22 cellular contexts compared by ENCODE assay signal in genomic region chr12:108577458-108577857, GRCh38. TPM values are rescaled to one million over a fixed set of nuclear protein-coding genes. Genes with fewer than 3 reads are reported as not detected.
DNase-seq lines count a peak whose midpoint lies in the region; ATAC-seq, FAIRE-seq and TF ChIP-seq lines count a peak whose summit lies in the region.
"Had no signal": no experiment of that assay in that cellular context is flagged by ENCODE, and none has a peak within 500 bp of the region (broad histone marks: within the 10 kb centered on the region; RNA-seq: fewer than 3 reads in every experiment).

No MANE protein-coding gene starts in this region.

- peaks cover 9% of the 10 kb centered on the region for H3K9me3 Mint-ChIP-seq in activated naive CD8-positive, alpha-beta T cell treated with anti-CD3 and anti-CD28 coated beads, Interleukin-2, amount 50 U/mL, for 24 hours
- H3K9me3 Mint-ChIP-seq in naive thymus-derived CD4-positive, alpha-beta T cell, result peaks cover 0 to 17% (median 0%) of the 10 kb centered on the region in 11 donors

- ATAC-seq in HepG2 (no peak), right lobe of liver (no peak), GM18517 (IDR thresholded peaks at IDR 0.05; ENCODE audit: unreplicated experiment) (no peak), GM21723 (IDR thresholded peaks at IDR 0.05; ENCODE audit: unreplicated experiment) (no peak)
- no peak for ATAC-seq in activated naive CD8-positive, alpha-beta T cell treated with anti-CD3 and anti-CD28 coated beads, Interleukin-2, amount 50 U/mL, for 24 hours
- no peak for ATAC-seq in naive thymus-derived CD4-positive, alpha-beta T cell
- ATAC-seq: A549, GM12878, K562 had no signal

- H3K36me3 Mint-ChIP-seq in activated naive CD8-positive, alpha-beta T cell treated with anti-CD3 and anti-CD28 coated beads, Interleukin-2, amount 50 U/mL, for 24 hours (ENCODE audit: low read depth), result no peaks in the 10 kb centered on the region
- peaks cover 0 to 11% (median 0%) of the 10 kb centered on the region in 5 donors for H3K36me3 Mint-ChIP-seq in naive thymus-derived CD4-positive, alpha-beta T cell
- H3K36me3 Mint-ChIP-seq: CD4-positive, alpha-beta memory T cell had no signal

- intact Hi-C loops in HepG2 (cut with micrococcal nuclease; ENCODE audit: unreplicated experiment), result no loop called here
- intact Hi-C loops in right lobe of liver (cut with DNase I), result loop anchor here in 1 of 2 donors (5.0 kb wide), 1 partner anchor 35 kb away; no protein-coding TSS in a partner anchor
- intact Hi-C loops in naive thymus-derived CD4-positive, alpha-beta T cell (cut with micrococcal nuclease), result no loop called here

- TF ChIP-seq EP300 in HepG2 (IDR thresholded peaks at IDR 0.05; ENCODE audit: low read depth in 2 of 2, low read length in 2 of 2) (no peak), HepG2 (CRISPR knock-in tag; IDR thresholded peaks at IDR 0.05; ENCODE audit: borderline replicate concordance) (no peak)

- no peak for TF ChIP-seq POLR2A in HepG2 (IDR thresholded peaks at IDR 0.05; ENCODE audit: insufficient read depth in 1 of 2, low read depth in 2 of 2, low read length in 2 of 2)
- no peak for TF ChIP-seq POLR2A in right lobe of liver (IDR thresholded peaks at IDR 0.05)

- H3K4me1 ChIP-seq in HepG2 (ENCODE audit: insufficient read depth, low read length), result no peaks in the 10 kb centered on the region
- no peaks in the 10 kb centered on the region for H3K4me1 ChIP-seq in right lobe of liver
- H3K4me1 ChIP-seq in naive thymus-derived CD4-positive, alpha-beta T cell (ENCODE audit: control insufficient read depth in 2 of 2, insufficient read depth in 2 of 2, low read length in 2 of 2), result peaks cover 0 to 24% of the 10 kb centered on the region in 2 donors
- H3K4me1 ChIP-seq: A549 had no signal

- CTCF ChIA-PET in HepG2 (lab: Yijun Ruan, JAX; ENCODE audit: low intra/inter-chr PET ratio, low total read pairs), result no interaction called here
- CTCF ChIA-PET in naive thymus-derived CD4-positive, alpha-beta T cell (lab: Charles Lee), result interaction anchor here (1.0 to 2.3 kb wide), 3 partner anchors 9 to 41 kb away, joined by 3 to 8 read pairs (median 4); partner anchors contain the start of gene SART3

- in situ Hi-C loops in HepG2 (cut with HindIII; ENCODE audit: extremely low pct_ligation_motif_present, low pct_unique_long_range_greater_than_20kb), result no loop called here

- H3K9me3 ChIP-seq in HepG2 (ENCODE audit: low read length) (no peaks in the 10 kb centered on the region), right lobe of liver (no peaks in the 10 kb centered on the region)
- no peaks in the 10 kb centered on the region for H3K9me3 ChIP-seq in naive thymus-derived CD4-positive, alpha-beta T cell (ENCODE audit: control insufficient read depth in 2 of 3, low read length in 3 of 3)
- H3K9me3 ChIP-seq: A549, Caco-2, MG63, SJSA1 had no signal

- no peak for TF ChIP-seq CTCF in HepG2 (CRISPR knock-in tag; IDR thresholded peaks at IDR 0.05)
- no peak for TF ChIP-seq CTCF in right lobe of liver (IDR thresholded peaks at IDR 0.05)

- peaks cover 47% of the 10 kb centered on the region for H3K4me1 Mint-ChIP-seq in activated naive CD8-positive, alpha-beta T cell treated with anti-CD3 and anti-CD28 coated beads, Interleukin-2, amount 50 U/mL, for 24 hours
- H3K4me1 Mint-ChIP-seq in naive thymus-derived CD4-positive, alpha-beta T cell, result peaks cover 14 to 54% (median 48%) of the 10 kb centered on the region in 7 donors

- peaks cover 3% of the 10 kb centered on the region for H3K27me3 Mint-ChIP-seq in activated naive CD8-positive, alpha-beta T cell treated with anti-CD3 and anti-CD28 coated beads, Interleukin-2, amount 50 U/mL, for 24 hours
- H3K27me3 Mint-ChIP-seq in naive thymus-derived CD4-positive, alpha-beta T cell, result peaks cover 0 to 8% (median 0%) of the 10 kb centered on the region in 5 donors
- H3K27me3 Mint-ChIP-seq: CD4-positive, alpha-beta memory T cell had no signal

- no TSS peak for BruUV-seq in HepG2 (replicated peaks; lab: Mats Ljungman, UMichigan)

- no peak for TF ChIP-seq RAD21 in HepG2 (CRISPR knock-in tag; IDR thresholded peaks at IDR 0.05)

- DNase-seq in HepG2 (ENCODE audit: low spot score), result no peak
- DNase-seq in right lobe of liver, result no peak
- DNase-seq in activated naive CD8-positive, alpha-beta T cell treated with anti-CD3 and anti-CD28 coated beads, Interleukin-2, amount 50 U/mL, for 24 hours, result no peak
- DNase-seq in naive thymus-derived CD4-positive, alpha-beta T cell, result no peak
- DNase-seq in AG08395 (ENCODE audit: low spot score), result no peak
- DNase-seq: Caco-2; CD4-positive, alpha-beta memory T cell; DMS 273 treated with DMSO at 0.1 percent for 48 hours; DND-41; GOT3; MG63; NCI-H1417; NCI-H1694 treated with DMSO at 0.1 percent for 48 hours; NCI-H2081 treated with DMSO at 0.1 percent for 48 hours; NCI-H446; NCI-H526 treated with DMSO at 0.1 percent for 48 hours had no signal

- H3K27me3 ChIP-seq in HepG2 (ENCODE audit: control insufficient read depth in 1 of 2, insufficient read depth in 2 of 2, low read length in 2 of 2) (peaks cover 2 to 3% of the 10 kb centered on the region in 2 experiments; a peak in 1 of 5 replicates), right lobe of liver (no peaks in the 10 kb centered on the region)
- no peaks in the 10 kb centered on the region for H3K27me3 ChIP-seq in naive thymus-derived CD4-positive, alpha-beta T cell (ENCODE audit: control insufficient read depth in 2 of 2, insufficient read depth in 2 of 2, low read length in 2 of 2)
- H3K27me3 ChIP-seq: MG63, SJSA1 had no signal

- peak overlapping the region; percentile 33 for H3K27ac Mint-ChIP-seq in activated naive CD8-positive, alpha-beta T cell treated with anti-CD3 and anti-CD28 coated beads, Interleukin-2, amount 50 U/mL, for 24 hours
- H3K27ac Mint-ChIP-seq in naive thymus-derived CD4-positive, alpha-beta T cell, result peak overlapping the region in 5 of 9 donors; percentile 8 to 66 (median 51)

- H2AFZ ChIP-seq in HepG2 (ENCODE audit: low read length), result no peak overlapping the region

- H3K27ac ChIP-seq in HepG2 (ENCODE audit: extremely low read length, insufficient read depth, low read length) (no peak overlapping the region), right lobe of liver (no peak overlapping the region)
- no peak overlapping the region for H3K27ac ChIP-seq in naive thymus-derived CD4-positive, alpha-beta T cell (ENCODE audit: low read depth, low read length)
- H3K27ac ChIP-seq: A549, SJSA1 had no signal

- H3K79me2 ChIP-seq in HepG2 (ENCODE audit: insufficient read depth, low read length), result no peaks in the 10 kb centered on the region

- no peaks in the 10 kb centered on the region for H4K20me1 ChIP-seq in HepG2 (ENCODE audit: insufficient read depth, low read length)

- no peaks in the 10 kb centered on the region for H3K36me3 ChIP-seq in HepG2 (replicated peaks in 1 of 2; ENCODE audit: control insufficient read depth in 1 of 2, insufficient read depth in 2 of 2, low read length in 2 of 2)
- no peaks in the 10 kb centered on the region for H3K36me3 ChIP-seq in right lobe of liver
- H3K36me3 ChIP-seq in naive thymus-derived CD4-positive, alpha-beta T cell (ENCODE audit: control insufficient read depth in 2 of 3, insufficient read depth in 3 of 3, low read length in 3 of 3), result no peaks in the 10 kb centered on the region
- H3K36me3 ChIP-seq: MG63, SJSA1 had no signal

- no peak overlapping the region for H3K4me2 ChIP-seq in HepG2 (ENCODE audit: low read depth, low read length)
- H3K4me2 ChIP-seq: A549 had no signal

- no peak overlapping the region for H3K4me3 ChIP-seq in HepG2 (replicated peaks in 1 of 3; ENCODE audit: insufficient read depth in 1 of 3, low read depth in 2 of 3, low read length in 3 of 3)
- H3K4me3 ChIP-seq in right lobe of liver, result no peak overlapping the region
- no peak overlapping the region for H3K4me3 ChIP-seq in naive thymus-derived CD4-positive, alpha-beta T cell (ENCODE audit: low read length)
- H3K4me3 ChIP-seq: A549, GM12878, K562, MG63, SJSA1 had no signal

- H3K4me3 Mint-ChIP-seq in activated naive CD8-positive, alpha-beta T cell treated with anti-CD3 and anti-CD28 coated beads, Interleukin-2, amount 50 U/mL, for 24 hours, result no peak overlapping the region
- peak overlapping the region in 3 of 10 donors; percentile 11 to 35 (median 32) for H3K4me3 Mint-ChIP-seq in naive thymus-derived CD4-positive, alpha-beta T cell
- H3K4me3 Mint-ChIP-seq: CD4-positive, alpha-beta memory T cell had no signal

- POLR2A ChIA-PET in HepG2 (lab: Yijun Ruan, JAX), result no interaction called here
- POLR2A ChIA-PET in naive thymus-derived CD4-positive, alpha-beta T cell (lab: Charles Lee), result interaction anchor here (2.0 kb wide), 1 partner anchor 15 kb away, joined by 10 read pairs; the partner anchor contains the start of gene ISCU

- H3K9ac ChIP-seq in HepG2 (ENCODE audit: insufficient read depth, low read depth, low read length), result no peak overlapping the region

- FAIRE-seq in HepG2 (lab: Jason Lieb, UNC), result no peak
- FAIRE-seq: A549, GM12878, K562 had no signal

RNA-seq across cellular contexts. Expression of gene ISCU, which starts 15.1 kb away (rescaled TPM):
- total RNA-seq in HepG2 (2016; rRNA removed; fragmentation: Illumina TruSeq; extraction: Trizol), result 107 and 131 TPM in 2 replicates
- 132 and 143 TPM in 2 replicates for total RNA-seq in HepG2 (2016; cell fraction: cytosol; rRNA removed; fragmentation: Illumina TruSeq; extraction: Trizol; ENCODE audit: low read depth)
- 110 and 134 TPM in 2 replicates for total RNA-seq in HepG2 (2016; cell fraction: insoluble cytoplasmic fraction; rRNA removed; fragmentation: Illumina TruSeq; extraction: Trizol)
- total RNA-seq in HepG2 (2016; cell fraction: membrane; rRNA removed; fragmentation: Illumina TruSeq; extraction: Trizol), result 177 and 190 TPM in 2 replicates
- 57.1 and 61.7 TPM in 2 replicates for total RNA-seq in HepG2 (2016; cell fraction: nucleus; rRNA removed; fragmentation: Illumina TruSeq; extraction: Trizol)
- 85.9 and 94.4 TPM in 2 replicates for polyA plus RNA-seq in HepG2 (2011; rRNA removed)
- polyA plus RNA-seq in HepG2 (2011; cell fraction: cytosol; rRNA removed), result 52.6 and 73.1 TPM in 2 replicates
- polyA plus RNA-seq in HepG2 (2011; cell fraction: nucleus; rRNA removed), result 109 and 121 TPM in 2 replicates
- 68.8 and 75.6 TPM in 2 replicates for polyA plus RNA-seq in HepG2 (2012)
- polyA plus RNA-seq in HepG2 (2016; cell fraction: cytosol; fragmentation: Illumina TruSeq; extraction: Trizol; ENCODE audit: low read depth), result 179 and 208 TPM in 2 replicates
- 160 and 163 TPM in 2 replicates for polyA plus RNA-seq in HepG2 (2016; cell fraction: insoluble cytoplasmic fraction; fragmentation: Illumina TruSeq; extraction: Trizol; ENCODE audit: low read depth)
- 188 and 198 TPM in 2 replicates for polyA plus RNA-seq in HepG2 (2016; cell fraction: membrane; fragmentation: Illumina TruSeq; extraction: Trizol; ENCODE audit: low read depth)
- polyA plus RNA-seq in HepG2 (2016; cell fraction: nucleus; fragmentation: Illumina TruSeq; extraction: Trizol; ENCODE audit: insufficient read depth, low read depth), result 121 and 125 TPM in 2 replicates
- polyA minus RNA-seq in HepG2 (2011; rRNA and poly(A)+ RNA removed; ENCODE audit: low replicate concordance), result 27.0 and 56.6 TPM in 2 replicates
- 22.4 and 23.6 TPM in 2 replicates for polyA minus RNA-seq in HepG2 (2011; cell fraction: cytosol; rRNA and poly(A)+ RNA removed)
- polyA minus RNA-seq in HepG2 (2011; cell fraction: nucleus; rRNA and poly(A)+ RNA removed), result 41.3 and 43.5 TPM in 2 replicates
- 10 to 100 TPM; 36.7 to 81.8 (median 58.4) TPM for total RNA-seq in right lobe of liver
- 100 to 1,000 TPM in 4 of 5 experiments, 10 to 100 TPM in 1; 51.7 to 212 (median 191) TPM for total RNA-seq in naive thymus-derived CD4-positive, alpha-beta T cell
- polyA plus RNA-seq in naive thymus-derived CD4-positive, alpha-beta T cell, result 100 to 1,000 TPM; 325 to 401 TPM

RNA-seq across cellular contexts. Expression of gene SART3, which starts 16.5 kb away (rescaled TPM):
- total RNA-seq in HepG2 (2016; rRNA removed; fragmentation: Illumina TruSeq; extraction: Trizol) (60.7 and 69.9 TPM in 2 replicates), right lobe of liver (10 to 100 TPM; 13.2 to 28.4 (median 20.6) TPM)
- total RNA-seq in HepG2 (2016; cell fraction: cytosol; rRNA removed; fragmentation: Illumina TruSeq; extraction: Trizol; ENCODE audit: low read depth), result 21.9 and 27.2 TPM in 2 replicates
- 55.9 and 75.2 TPM in 2 replicates for total RNA-seq in HepG2 (2016; cell fraction: insoluble cytoplasmic fraction; rRNA removed; fragmentation: Illumina TruSeq; extraction: Trizol)
- 19.7 and 22.5 TPM in 2 replicates for total RNA-seq in HepG2 (2016; cell fraction: membrane; rRNA removed; fragmentation: Illumina TruSeq; extraction: Trizol)
- total RNA-seq in HepG2 (2016; cell fraction: nucleus; rRNA removed; fragmentation: Illumina TruSeq; extraction: Trizol), result 77.0 and 82.1 TPM in 2 replicates
- polyA plus RNA-seq in HepG2 (2011; rRNA removed), result 15.3 and 16.1 TPM in 2 replicates
- polyA plus RNA-seq in HepG2 (2011; cell fraction: cytosol; rRNA removed), result 8.3 and 9.4 TPM in 2 replicates
- 27.3 and 39.2 TPM in 2 replicates for polyA plus RNA-seq in HepG2 (2011; cell fraction: nucleus; rRNA removed)
- 26.6 and 31.2 TPM in 2 replicates for polyA plus RNA-seq in HepG2 (2012)
- polyA plus RNA-seq in HepG2 (2016; cell fraction: cytosol; fragmentation: Illumina TruSeq; extraction: Trizol; ENCODE audit: low read depth), result 2.3 and 2.5 TPM in 2 replicates
- 35.5 and 40.7 TPM in 2 replicates for polyA plus RNA-seq in HepG2 (2016; cell fraction: insoluble cytoplasmic fraction; fragmentation: Illumina TruSeq; extraction: Trizol; ENCODE audit: low read depth)
- 5.1 and 6.5 TPM in 2 replicates for polyA plus RNA-seq in HepG2 (2016; cell fraction: membrane; fragmentation: Illumina TruSeq; extraction: Trizol; ENCODE audit: low read depth)
- polyA plus RNA-seq in HepG2 (2016; cell fraction: nucleus; fragmentation: Illumina TruSeq; extraction: Trizol; ENCODE audit: insufficient read depth, low read depth), result 53.6 and 61.3 TPM in 2 replicates
- 27.4 and 45.1 TPM in 2 replicates for polyA minus RNA-seq in HepG2 (2011; rRNA and poly(A)+ RNA removed; ENCODE audit: low replicate concordance)
- 11.9 and 15.4 TPM in 2 replicates for polyA minus RNA-seq in HepG2 (2011; cell fraction: cytosol; rRNA and poly(A)+ RNA removed)
- polyA minus RNA-seq in HepG2 (2011; cell fraction: nucleus; rRNA and poly(A)+ RNA removed), result 155 and 179 TPM in 2 replicates
- total RNA-seq in naive thymus-derived CD4-positive, alpha-beta T cell, result 10 to 100 TPM; 80.0 to 99.3 (median 87.6) TPM
- polyA plus RNA-seq in naive thymus-derived CD4-positive, alpha-beta T cell, result 10 to 100 TPM; 34.3 to 49.2 TPM

RNA-seq across cellular contexts. Expression of gene TMEM119, which starts 20.4 kb away (rescaled TPM):
- total RNA-seq in HepG2 (2016; rRNA removed; fragmentation: Illumina TruSeq; extraction: Trizol) (not detected in 2 replicates), right lobe of liver (under 1 TPM in 4 of 6 experiments, not detected in 2; 0.09 to 0.38 (median 0.22) TPM)
- total RNA-seq in HepG2 (2016; cell fraction: cytosol; rRNA removed; fragmentation: Illumina TruSeq; extraction: Trizol; ENCODE audit: low read depth), result not detected in 2 replicates
- total RNA-seq in HepG2 (2016; cell fraction: insoluble cytoplasmic fraction; rRNA removed; fragmentation: Illumina TruSeq; extraction: Trizol), result not detected in 2 replicates
- not detected in 2 replicates for total RNA-seq in HepG2 (2016; cell fraction: membrane; rRNA removed; fragmentation: Illumina TruSeq; extraction: Trizol)
- not detected in 2 replicates for total RNA-seq in HepG2 (2016; cell fraction: nucleus; rRNA removed; fragmentation: Illumina TruSeq; extraction: Trizol)
- polyA plus RNA-seq in HepG2 (2011; rRNA removed), result not detected in 2 replicates
- polyA plus RNA-seq in HepG2 (2011; cell fraction: cytosol; rRNA removed), result not detected in 2 replicates
- polyA plus RNA-seq in HepG2 (2011; cell fraction: nucleus; rRNA removed), result not detected in 2 replicates
- polyA plus RNA-seq in HepG2 (2012), result not detected in 2 replicates
- not detected in 2 replicates for polyA plus RNA-seq in HepG2 (2016; cell fraction: cytosol; fragmentation: Illumina TruSeq; extraction: Trizol; ENCODE audit: low read depth)
- not detected in 2 replicates for polyA plus RNA-seq in HepG2 (2016; cell fraction: insoluble cytoplasmic fraction; fragmentation: Illumina TruSeq; extraction: Trizol; ENCODE audit: low read depth)
- not detected in 2 replicates for polyA plus RNA-seq in HepG2 (2016; cell fraction: membrane; fragmentation: Illumina TruSeq; extraction: Trizol; ENCODE audit: low read depth)
- polyA plus RNA-seq in HepG2 (2016; cell fraction: nucleus; fragmentation: Illumina TruSeq; extraction: Trizol; ENCODE audit: insufficient read depth, low read depth), result not detected in 2 replicates
- polyA minus RNA-seq in HepG2 (2011; rRNA and poly(A)+ RNA removed; ENCODE audit: low replicate concordance), result not detected in 2 replicates
- not detected in 2 replicates for polyA minus RNA-seq in HepG2 (2011; cell fraction: cytosol; rRNA and poly(A)+ RNA removed)
- not detected in 2 replicates for polyA minus RNA-seq in HepG2 (2011; cell fraction: nucleus; rRNA and poly(A)+ RNA removed)
- 1 to 10 TPM in 2 of 5 experiments, under 1 TPM in 2, not detected in 1; 0.27 to 1.6 (median 0.81) TPM for total RNA-seq in naive thymus-derived CD4-positive, alpha-beta T cell
- polyA plus RNA-seq in naive thymus-derived CD4-positive, alpha-beta T cell, result under 1 TPM; 0.13 to 0.59 TPM
- total RNA-seq: Caco-2 had no signal
- polyA plus RNA-seq: A549, K562 had no signal

RNA-seq across cellular contexts. Expression of gene SELPLG, which starts 56.2 kb away (rescaled TPM):
- not detected in 2 replicates for total RNA-seq in HepG2 (2016; rRNA removed; fragmentation: Illumina TruSeq; extraction: Trizol)
- not detected in 2 replicates for total RNA-seq in HepG2 (2016; cell fraction: cytosol; rRNA removed; fragmentation: Illumina TruSeq; extraction: Trizol; ENCODE audit: low read depth)
- total RNA-seq in HepG2 (2016; cell fraction: insoluble cytoplasmic fraction; rRNA removed; fragmentation: Illumina TruSeq; extraction: Trizol), result not detected in 2 replicates
- total RNA-seq in HepG2 (2016; cell fraction: membrane; rRNA removed; fragmentation: Illumina TruSeq; extraction: Trizol), result not detected in 2 replicates
- total RNA-seq in HepG2 (2016; cell fraction: nucleus; rRNA removed; fragmentation: Illumina TruSeq; extraction: Trizol), result not detected in 2 replicates
- 0.07 and 0.12 TPM in 2 replicates for polyA plus RNA-seq in HepG2 (2011; rRNA removed)
- polyA plus RNA-seq in HepG2 (2011; cell fraction: cytosol; rRNA removed), result 0.07 and 0.08 TPM in 2 replicates
- polyA plus RNA-seq in HepG2 (2011; cell fraction: nucleus; rRNA removed), result 0.14 and 0.16 TPM in 2 replicates
- polyA plus RNA-seq in HepG2 (2012), result not detected in 2 replicates
- not detected in 2 replicates for polyA plus RNA-seq in HepG2 (2016; cell fraction: cytosol; fragmentation: Illumina TruSeq; extraction: Trizol; ENCODE audit: low read depth)
- polyA plus RNA-seq in HepG2 (2016; cell fraction: insoluble cytoplasmic fraction; fragmentation: Illumina TruSeq; extraction: Trizol; ENCODE audit: low read depth), result 0.10 TPM in 1 of 2 replicates, not detected in the other
- polyA plus RNA-seq in HepG2 (2016; cell fraction: membrane; fragmentation: Illumina TruSeq; extraction: Trizol; ENCODE audit: low read depth), result not detected in 2 replicates
- polyA plus RNA-seq in HepG2 (2016; cell fraction: nucleus; fragmentation: Illumina TruSeq; extraction: Trizol; ENCODE audit: insufficient read depth, low read depth), result not detected in 2 replicates
- 0.26 and 2.7 TPM in 2 replicates for polyA minus RNA-seq in HepG2 (2011; rRNA and poly(A)+ RNA removed; ENCODE audit: low replicate concordance)
- not detected in 2 replicates for polyA minus RNA-seq in HepG2 (2011; cell fraction: cytosol; rRNA and poly(A)+ RNA removed)
- polyA minus RNA-seq in HepG2 (2011; cell fraction: nucleus; rRNA and poly(A)+ RNA removed), result not detected in 2 replicates
- total RNA-seq in right lobe of liver, result 1 to 10 TPM; 1.5 to 6.0 (median 3.1) TPM
- total RNA-seq in naive thymus-derived CD4-positive, alpha-beta T cell, result 100 to 1,000 TPM in 4 of 5 experiments, 10 to 100 TPM in 1; 54.3 to 217 (median 154) TPM
- polyA plus RNA-seq in naive thymus-derived CD4-positive, alpha-beta T cell, result 100 to 1,000 TPM; 530 to 831 TPM
